Comparison of ENCODE assay signal across 8 cellular contexts in genomic region chr1:224116131-224116530, GRCh38. TPM values are rescaled to one million over a fixed set of nuclear protein-coding genes. Genes with fewer than 3 reads are reported as not detected.
A peak's percentile ranks its signal among the peaks of the same experiment; 100 is the strongest.
DNase-seq lines count a peak whose midpoint lies in the region; ATAC-seq lines count a peak whose summit lies in the region.

No MANE protein-coding gene starts in this region.

- H3K27ac Mint-ChIP-seq in activated T-cell treated with anti-CD3 and anti-CD28 coated beads, Interleukin-2, amount 50 U/mL, for 24 hours, result peak overlapping the region; percentile 81
- peak overlapping the region; percentile 34 for H3K27ac Mint-ChIP-seq in activated CD8-positive, alpha-beta T cell treated with anti-CD3 and anti-CD28 coated beads, Interleukin-2, amount 10 ng/mL, durations not matched to agents 7 days and 5 days

- H3K36me3 Mint-ChIP-seq in activated T-cell treated with anti-CD3 and anti-CD28 coated beads, Interleukin-2, amount 50 U/mL, for 24 hours (ENCODE audit: low read depth), result peaks cover 43% of the 10 kb centered on the region
- peaks cover 19% of the 10 kb centered on the region for H3K36me3 Mint-ChIP-seq in activated CD8-positive, alpha-beta T cell treated with anti-CD3 and anti-CD28 coated beads, Interleukin-2, amount 10 ng/mL, durations not matched to agents 7 days and 5 days (ENCODE audit: low read depth)

- DNase-seq in activated T-cell treated with anti-CD3 and anti-CD28 coated beads, Interleukin-2, amount 50 U/mL, for 24 hours, result no peak
- DNase-seq in activated T-cell treated with anti-CD3 and anti-CD28 coated beads, Interleukin-2, amount 50 U/mL, for 1 hour, result no peak
- DNase-seq in NCI-H2196 (lab: John Stamatoyannopoulos, UW; ENCODE audit: unreplicated experiment) (peak; percentile 55), left ventricle myocardium superior (no peak), sciatic nerve (ENCODE audit: low spot score) (no peak), NCI-H187 treated with DMSO at 0.1 percent for 48 hours (lab: John Stamatoyannopoulos, UW) (no peak)
- no peak for DNase-seq in activated CD8-positive, alpha-beta T cell treated with anti-CD3 and anti-CD28 coated beads, Interleukin-2, amount 10 ng/mL, durations not matched to agents 7 days and 5 days

- H3K4me3 Mint-ChIP-seq in activated T-cell treated with anti-CD3 and anti-CD28 coated beads, Interleukin-2, amount 50 U/mL, for 24 hours, result peak overlapping the region; percentile 89
- peak overlapping the region; percentile 38 for H3K4me3 Mint-ChIP-seq in activated CD8-positive, alpha-beta T cell treated with anti-CD3 and anti-CD28 coated beads, Interleukin-2, amount 10 ng/mL, durations not matched to agents 7 days and 5 days

- H3K27me3 Mint-ChIP-seq in activated T-cell treated with anti-CD3 and anti-CD28 coated beads, Interleukin-2, amount 50 U/mL, for 24 hours, result no peaks in the 10 kb centered on the region
- peaks cover 8% of the 10 kb centered on the region for H3K27me3 Mint-ChIP-seq in activated CD8-positive, alpha-beta T cell treated with anti-CD3 and anti-CD28 coated beads, Interleukin-2, amount 10 ng/mL, durations not matched to agents 7 days and 5 days (ENCODE audit: low read depth)

- H3K9me3 Mint-ChIP-seq in activated T-cell treated with anti-CD3 and anti-CD28 coated beads, Interleukin-2, amount 50 U/mL, for 24 hours, result no peaks in the 10 kb centered on the region
- H3K9me3 Mint-ChIP-seq in activated CD8-positive, alpha-beta T cell treated with anti-CD3 and anti-CD28 coated beads, Interleukin-2, amount 10 ng/mL, durations not matched to agents 7 days and 5 days (ENCODE audit: insufficient read depth), result no peaks in the 10 kb centered on the region

- CTCF ChIA-PET in activated CD8-positive, alpha-beta T cell treated with anti-CD3 and anti-CD28 coated beads, Interleukin-2, amount 10 ng/mL, durations not matched to agents 7 days and 5 days (lab: Charles Lee), result interaction anchor here (0.7 to 4.5 kb wide), 37 partner anchors 9 to 422 kb away, joined by 3 to 51 read pairs (median 4); partner anchors contain the start of genes DEGS1 and NVL

- H3K4me1 Mint-ChIP-seq in activated T-cell treated with anti-CD3 and anti-CD28 coated beads, Interleukin-2, amount 50 U/mL, for 24 hours (ENCODE audit: low read depth), result peaks cover 43% of the 10 kb centered on the region
- H3K4me1 Mint-ChIP-seq in activated CD8-positive, alpha-beta T cell treated with anti-CD3 and anti-CD28 coated beads, Interleukin-2, amount 10 ng/mL, durations not matched to agents 7 days and 5 days (ENCODE audit: low read depth), result peaks cover 38% of the 10 kb centered on the region

- intact Hi-C loops in left ventricle myocardium superior (cut with micrococcal nuclease) (loop anchor here (5.0 kb wide), 1 partner anchor 341 kb away; no protein-coding TSS in a partner anchor), sciatic nerve (cut with DNase I) (no loop called here)

- POLR2A ChIA-PET in activated CD8-positive, alpha-beta T cell treated with anti-CD3 and anti-CD28 coated beads, Interleukin-2, amount 10 ng/mL, durations not matched to agents 7 days and 5 days (lab: Charles Lee), result interaction anchor here (0.6 to 1.0 kb wide), 3 partner anchors 67 to 218 kb away, joined by 3 read pairs; partner anchors contain the start of genes DEGS1 and NVL

- ATAC-seq in HG02938 (IDR thresholded peaks at IDR 0.05; ENCODE audit: unreplicated experiment) (peak; percentile 31), left ventricle myocardium superior (peak; percentile 8), sciatic nerve (peak; percentile 34)
- ATAC-seq in activated CD8-positive, alpha-beta T cell treated with anti-CD3 and anti-CD28 coated beads, Interleukin-2, amount 10 ng/mL, durations not matched to agents 7 days and 5 days, result peak; percentile 36

RNA-seq across cellular contexts. Expression of gene FBXO28, which starts 2.2 kb away (rescaled TPM):
- total RNA-seq in activated CD8-positive, alpha-beta T cell treated with anti-CD3 and anti-CD28 coated beads, Interleukin-2, amount 10 ng/mL, durations not matched to agents 7 days and 5 days, result 10 to 100 TPM; 26.4 to 28.4 TPM
- total RNA-seq in left ventricle myocardium superior, result 18.1 TPM
- total RNA-seq in sciatic nerve, result 29.7 TPM
